Comparison of ENCODE assay signal across 13 cellular contexts in genomic region chr3:197306374-197307086, GRCh38. TPM values are rescaled to one million over a fixed set of nuclear protein-coding genes. Genes with fewer than 3 reads are reported as not detected.
DNase-seq lines count a peak whose midpoint lies in the region; ATAC-seq and TF ChIP-seq lines count a peak whose summit lies in the region.
"Had no signal": no experiment of that assay in that cellular context is flagged by ENCODE, and none has a peak within 500 bp of the region (broad histone marks: within the 10 kb centered on the region; RNA-seq: fewer than 3 reads in every experiment).

No MANE protein-coding gene starts in this region.

- H3K4me2 ChIP-seq in KMS-11 = peak overlapping the region; percentile 3; the same call in 1 of the 2 replicates

- intact Hi-C loops in left lung (cut with DNase I) = no loop called here

- peak; percentile 31 for ATAC-seq in left lung
- ATAC-seq in left lobe of liver = no peak
- no peak for ATAC-seq in HG03025 (IDR thresholded peaks at IDR 0.05; ENCODE audit: low FRiP score, unreplicated experiment)

- H3K27ac ChIP-seq in KMS-11 = no peak overlapping the region
- peak overlapping the region; percentile 99 for H3K27ac ChIP-seq in brain microvascular endothelial cell
- no peak overlapping the region for H3K27ac ChIP-seq in left lung
- H3K27ac ChIP-seq: prostate gland, uterus had no signal

- no peaks in the 10 kb centered on the region for H3K79me2 ChIP-seq in KMS-11 (ENCODE audit: insufficient read depth, low read depth)

- DNase-seq in AG10803 (ENCODE audit: low read depth) = peak; percentile 93
- no peak for DNase-seq in brain microvascular endothelial cell
- no peak for DNase-seq in left lung
- no peak for DNase-seq in NCI-H524 (lab: John Stamatoyannopoulos, UW)
- DNase-seq in pons (ENCODE audit: low spot score) = no peak
- DNase-seq in left lobe of liver (ENCODE audit: low spot score) = no peak
- DNase-seq: activated CD4-positive, alpha-beta T cell treated with anti-CD3 and anti-CD28 coated beads, Interleukin-2, amount 50 U/mL, for 4 hours; KG1; NCI-H2171 treated with DMSO at 0.1 percent for 48 hours; uterus had no signal

- TF ChIP-seq CTCF in AG10803 (conservative IDR thresholded peaks at IDR 0.05; ENCODE audit: low read length) = no peak
- TF ChIP-seq CTCF in KMS-11 (conservative IDR thresholded peaks at IDR 0.05; ENCODE audit: low read depth, low read length) = no peak
- no peak for TF ChIP-seq CTCF in brain microvascular endothelial cell (IDR thresholded peaks at IDR 0.05; ENCODE audit: low read depth, low read length, missing control alignments)
- TF ChIP-seq CTCF in left lung (IDR thresholded peaks at IDR 0.05) = no peak

- H2AFZ ChIP-seq in KMS-11 (ENCODE audit: low read depth) = no peak overlapping the region

- H3K9ac ChIP-seq in KMS-11 = no peak overlapping the region

- H3K9me3 ChIP-seq in left lung = no peaks in the 10 kb centered on the region
- H3K9me3 ChIP-seq: prostate gland, uterus had no signal

- H3K36me3 ChIP-seq in KMS-11 (ENCODE audit: insufficient read depth) (no peaks in the 10 kb centered on the region), brain microvascular endothelial cell (replicated peaks) (no peaks in the 10 kb centered on the region), left lung (no peaks in the 10 kb centered on the region)
- H3K36me3 ChIP-seq: prostate gland, uterus had no signal

- no peak overlapping the region for H3K4me3 ChIP-seq in AG10803 (ENCODE audit: low read length)
- H3K4me3 ChIP-seq in KMS-11 (IDR thresholded peaks at IDR 0.05; ENCODE audit: insufficient read depth, low read depth, low read length) = no peak overlapping the region
- no peak overlapping the region for H3K4me3 ChIP-seq in brain microvascular endothelial cell (ENCODE audit: low read depth, low read length)
- no peak overlapping the region for H3K4me3 ChIP-seq in left lung
- H3K4me3 ChIP-seq: prostate gland, uterus had no signal

- in situ Hi-C loops in brain microvascular endothelial cell (cut with HindIII; ENCODE audit: low pct_ligation_motif_present, low sequenced_read_pairs) = no loop called here

- no peaks in the 10 kb centered on the region for H3K27me3 ChIP-seq in KMS-11 (ENCODE audit: insufficient read depth, low read depth)
- H3K27me3 ChIP-seq in brain microvascular endothelial cell (replicated peaks) = no peaks in the 10 kb centered on the region
- no peaks in the 10 kb centered on the region for H3K27me3 ChIP-seq in left lung
- H3K27me3 ChIP-seq: uterus had no signal

- H4K20me1 ChIP-seq in KMS-11 (ENCODE audit: insufficient read depth) = no peaks in the 10 kb centered on the region

- H3K4me1 ChIP-seq in KMS-11 (ENCODE audit: low read depth, poor library complexity, severe bottlenecking) (peaks cover 36% of the 10 kb centered on the region), left lung (peaks cover 5 to 6% of the 10 kb centered on the region in 2 donors)
- H3K4me1 ChIP-seq: prostate gland had no signal

RNA-seq across cellular contexts. Expression of gene DLG1, which starts 8.1 kb away (rescaled TPM):
- total RNA-seq in left lung (10 to 100 TPM; 71.0 to 82.7 TPM), left lobe of liver (49.0 TPM)
